ENCODE assay signal across 7 cellular contexts in genomic region chr4:61786226-61786625, GRCh38.
"Had no signal": no experiment of that assay in that cellular context is flagged by ENCODE, and none has a peak within 500 bp of the region (broad histone marks: within the 10 kb centered on the region; RNA-seq: fewer than 3 reads in every experiment).

No MANE protein-coding gene starts in this region.

- H3K27ac ChIP-seq: GM23248 had no signal

- DNase-seq: GM23248, GOT3, H7, HFFc6, IMR-90 had no signal

- H3K36me3 ChIP-seq: HAP-1 had no signal

- H3K4me3 ChIP-seq: GM23248, HAP-1, K562 had no signal

- H3K9me3 ChIP-seq: HAP-1 had no signal

- H3K4me1 ChIP-seq: HAP-1 had no signal
